Comparison of ENCODE assay signal across 8 cellular contexts in genomic region chr10:75230600-75231038, GRCh38. TPM values are rescaled to one million over a fixed set of nuclear protein-coding genes. Genes with fewer than 3 reads are reported as not detected.
A peak's percentile ranks its signal among the peaks of the same experiment; 100 is the strongest.
DNase-seq lines count a peak whose midpoint lies in the region; ATAC-seq and TF ChIP-seq lines count a peak whose summit lies in the region.

No MANE protein-coding gene starts in this region.

- H3K9me3 Mint-ChIP-seq in activated T-helper 17 cell treated with anti-CD3 and anti-CD28 coated beads, Interleukin-2, amount 50 U/mL, for 72 hours: no peaks in the 10 kb centered on the region

- H3K27ac ChIP-seq in RWPE2 (ENCODE audit: poor library complexity, severe bottlenecking) (peak overlapping the region; percentile 81), testis (no peak overlapping the region)

- peaks cover 13% of the 10 kb centered on the region for H3K4me1 Mint-ChIP-seq in activated T-helper 17 cell treated with anti-CD3 and anti-CD28 coated beads, Interleukin-2, amount 50 U/mL, for 72 hours

- H3K4me1 ChIP-seq in RWPE2 (ENCODE audit: insufficient read depth, poor library complexity, severe bottlenecking) (peaks cover 33% of the 10 kb centered on the region), testis (peaks cover 22% of the 10 kb centered on the region)

- peak; percentile 97 for TF ChIP-seq CTCF in RWPE2 (IDR thresholded peaks at IDR 0.05; ENCODE audit: poor library complexity, severe bottlenecking)
- TF ChIP-seq CTCF in fibroblast of the aortic adventitia (IDR thresholded peaks at IDR 0.05; ENCODE audit: insufficient read depth, low read length): peak; percentile 90
- peak in 2 of 3 donors; percentile 27 to 69 for TF ChIP-seq CTCF in omental fat pad (IDR thresholded peaks at IDR 0.05)
- TF ChIP-seq CTCF in testis (IDR thresholded peaks at IDR 0.05): peak; percentile 92 to 93 (median 92)

- no peak for TF ChIP-seq POLR2A in testis (IDR thresholded peaks at IDR 0.05)

- H3K27me3 ChIP-seq in RWPE2 (ENCODE audit: insufficient read depth, poor library complexity, severe bottlenecking) (no peaks in the 10 kb centered on the region), testis (no peaks in the 10 kb centered on the region)

- no peak overlapping the region for H3K4me3 ChIP-seq in RWPE2 (ENCODE audit: severe bottlenecking)
- H3K4me3 ChIP-seq in fibroblast of the aortic adventitia (ENCODE audit: low read depth, low read length): no peak overlapping the region
- H3K4me3 ChIP-seq in testis: no peak overlapping the region

- H3K27me3 Mint-ChIP-seq in activated T-helper 17 cell treated with anti-CD3 and anti-CD28 coated beads, Interleukin-2, amount 50 U/mL, for 72 hours: no peaks in the 10 kb centered on the region

- H3K36me3 ChIP-seq in RWPE2 (ENCODE audit: low read depth): peaks cover 73% of the 10 kb centered on the region
- H3K36me3 ChIP-seq in testis (ENCODE audit: low read depth, missing control alignments): no peaks in the 10 kb centered on the region

- ATAC-seq in GM21529 (IDR thresholded peaks at IDR 0.05; ENCODE audit: unreplicated experiment) (peak; percentile 41), RWPE2 (ENCODE audit: low read depth) (peak; percentile 24; the same call in 2 of the 3 replicates), omental fat pad (ENCODE audit: low FRiP score) (no peak)
- peak; percentile 58 for ATAC-seq in activated T-helper 17 cell treated with anti-CD3 and anti-CD28 coated beads, Interleukin-2, amount 50 U/mL, for 72 hours (replicated peaks)

- peak overlapping the region; percentile 85 for H3K27ac Mint-ChIP-seq in activated T-helper 17 cell treated with anti-CD3 and anti-CD28 coated beads, Interleukin-2, amount 50 U/mL, for 72 hours

- intact Hi-C loops in testis (cut with DNase I; ENCODE audit: low total_unique reads): loop anchor here (10.0 kb wide), 2 partner anchors 126 to 986 kb away; a partner anchor contains a TSS

- DNase-seq in DMS 273 (lab: John Stamatoyannopoulos, UW; ENCODE audit: unreplicated experiment) (peak; percentile 85), Kasumi-1 (lab: John Stamatoyannopoulos, UW) (peak; percentile 96 to 97), RWPE2 (ENCODE audit: low spot score) (peak; percentile 82), fibroblast of the aortic adventitia (ENCODE audit: low read depth) (peak; percentile 89), omental fat pad (ENCODE audit: low spot score) (peak; percentile 96), testis (peak; percentile 95)

- H3K36me3 Mint-ChIP-seq in activated T-helper 17 cell treated with anti-CD3 and anti-CD28 coated beads, Interleukin-2, amount 50 U/mL, for 72 hours (ENCODE audit: low read depth): peaks cover 83% of the 10 kb centered on the region

- H3K4me3 Mint-ChIP-seq in activated T-helper 17 cell treated with anti-CD3 and anti-CD28 coated beads, Interleukin-2, amount 50 U/mL, for 72 hours: peak overlapping the region; percentile 11

- WGBS in testis, 2 donors: 35 to 47% methylated on average over 5 of the region's 5 CpGs

- H3K9me3 ChIP-seq in RWPE2 (ENCODE audit: severe bottlenecking) (no peaks in the 10 kb centered on the region), testis (no peaks in the 10 kb centered on the region)

RNA-seq across cellular contexts. Expression of gene COMTD1, which starts 5.1 kb away (rescaled TPM):
- 10 to 100 TPM; 29.4 to 50.9 TPM for total RNA-seq in activated T-helper 17 cell treated with anti-CD3 and anti-CD28 coated beads, Interleukin-2, amount 50 U/mL, for 72 hours
- total RNA-seq in fibroblast of the aortic adventitia (ENCODE audit: low replicate concordance) (7.0 and 16.3 TPM in 2 replicates), omental fat pad (10 to 100 TPM; 16.1 to 30.6 (median 24.3) TPM), testis (10 to 100 TPM; 18.8 to 22.8 TPM)
- polyA plus RNA-seq in testis (ENCODE audit: insufficient read depth, low read depth, low replicate concordance): 8.1 TPM

RNA-seq across cellular contexts. Expression of gene VDAC2, which starts 20.0 kb away (rescaled TPM):
- 100 to 1,000 TPM; 211 to 254 TPM for total RNA-seq in activated T-helper 17 cell treated with anti-CD3 and anti-CD28 coated beads, Interleukin-2, amount 50 U/mL, for 72 hours
- total RNA-seq in fibroblast of the aortic adventitia (ENCODE audit: low replicate concordance) (94.6 and 174 TPM in 2 replicates), omental fat pad (100 to 1,000 TPM; 111 to 143 (median 131) TPM), testis (100 to 1,000 TPM; 105 to 111 TPM)
- polyA plus RNA-seq in testis (ENCODE audit: insufficient read depth, low read depth, low replicate concordance): 234 TPM
